13 cellular contexts compared by ENCODE assay signal in genomic region chr12:32309811-32310755, GRCh38.
DNase-seq lines count a peak whose midpoint lies in the region; ATAC-seq and TF ChIP-seq lines count a peak whose summit lies in the region.
"Had no signal": no experiment of that assay in that cellular context is flagged by ENCODE, and none has a peak within 500 bp of the region (broad histone marks: within the 10 kb centered on the region; RNA-seq: fewer than 3 reads in every experiment).

No MANE protein-coding gene starts in this region.

- WGBS in mammary epithelial cell (ENCODE audit: low coverage, missing lambda C conversion rate): 70% methylated on average over 10 of the region's 10 CpGs

- H3K4me3 Mint-ChIP-seq in MCF 10A (ENCODE audit: unreplicated experiment): no peak overlapping the region
- H3K4me3 Mint-ChIP-seq: central memory CD8-positive, alpha-beta T cell had no signal

- no peak overlapping the region for H3K27ac ChIP-seq in mammary epithelial cell (ENCODE audit: insufficient read depth, low read depth, low read length)
- peak overlapping the region; percentile 52 for H3K27ac ChIP-seq in SU-DHL-6 (ENCODE audit: low read depth, low read length)

- DNase-seq in MCF 10A (ENCODE audit: unreplicated experiment) (peak; percentile 18), mammary epithelial cell (no peak), glomerular visceral epithelial cell (ENCODE audit: extremely low spot score) (peak; percentile 35), activated gamma-delta T cell (lab: John Stamatoyannopoulos, UW) (no peak)
- DNase-seq: activated CD4-positive, alpha-beta T cell treated with anti-CD3 and anti-CD28 coated beads, Interleukin-2, amount 50 U/mL, for 1 hour; activated gamma-delta T cell treated with Interleukin-2 at 50 U/mL for 16 hours; foreskin melanocyte; Kasumi-1 had no signal

- POLR2A ChIA-PET in MCF 10A (lab: Yijun Ruan, JAX): interaction anchor here (0.6 to 2.5 kb wide), 4 partner anchors 13 to 657 kb away, joined by 3 to 13 read pairs (median 4); no protein-coding TSS in a partner anchor

- no peaks in the 10 kb centered on the region for H3K27me3 Mint-ChIP-seq in MCF 10A (ENCODE audit: insufficient read depth, unreplicated experiment)
- H3K27me3 Mint-ChIP-seq: central memory CD8-positive, alpha-beta T cell had no signal

- H3K4me1 Mint-ChIP-seq in MCF 10A (ENCODE audit: insufficient read depth, unreplicated experiment): peaks cover 7% of the 10 kb centered on the region
- H3K4me1 Mint-ChIP-seq: central memory CD8-positive, alpha-beta T cell had no signal

- BruUV-seq in MCF 10A (replicated peaks; lab: Mats Ljungman, UMichigan) (no TSS peak), mammary epithelial cell (replicated peaks; lab: Mats Ljungman, UMichigan) (no TSS peak)

- H3K4me3 ChIP-seq in mammary epithelial cell (replicated peaks in 1 of 3; ENCODE audit: insufficient read depth in 1 of 3, low read depth in 2 of 3, low read length in 3 of 3) (no peak overlapping the region), SU-DHL-6 (ENCODE audit: insufficient read depth, low read length, poor library complexity, severe bottlenecking) (no peak overlapping the region)

- peaks cover 16% of the 10 kb centered on the region for H3F3A ChIP-seq in SU-DHL-6 (ENCODE audit: insufficient read depth)

- peaks cover 18% of the 10 kb centered on the region for H3K36me3 Mint-ChIP-seq in MCF 10A (ENCODE audit: insufficient read depth, unreplicated experiment)

- H3K4me1 ChIP-seq in mammary epithelial cell (ENCODE audit: insufficient read depth, low read length): no peaks in the 10 kb centered on the region

- H4K20me1 ChIP-seq in mammary epithelial cell (ENCODE audit: insufficient read depth, low read length) (no peaks in the 10 kb centered on the region), SU-DHL-6 (ENCODE audit: low read depth, low read length) (no peaks in the 10 kb centered on the region)

- H2AFZ ChIP-seq in mammary epithelial cell (ENCODE audit: low read depth, low read length) (no peak overlapping the region), SU-DHL-6 (ENCODE audit: low read depth, low read length, severe bottlenecking) (no peak overlapping the region)

- peaks cover 3% of the 10 kb centered on the region for H3K36me3 ChIP-seq in mammary epithelial cell (ENCODE audit: insufficient read depth, low read length)
- H3K36me3 ChIP-seq in SU-DHL-6 (ENCODE audit: low read length): peaks cover 14% of the 10 kb centered on the region

- no peaks in the 10 kb centered on the region for H3K9me3 Mint-ChIP-seq in MCF 10A (ENCODE audit: unreplicated experiment)
- H3K9me3 Mint-ChIP-seq: central memory CD8-positive, alpha-beta T cell had no signal

- TF ChIP-seq CTCF in MCF 10A (IDR thresholded peaks at IDR 0.05; ENCODE audit: unreplicated experiment): no peak
- TF ChIP-seq CTCF in mammary epithelial cell (conservative IDR thresholded peaks at IDR 0.05 in 1 of 2, IDR thresholded peaks at IDR 0.05 in 1 of 2; ENCODE audit: extremely low read depth in 1 of 2, insufficient read depth in 1 of 2, low read depth in 1 of 2, low read length in 2 of 2): no peak
- no peak for TF ChIP-seq CTCF in SU-DHL-6 (IDR thresholded peaks at IDR 0.05; ENCODE audit: insufficient read depth, low read length, poor library complexity, severe bottlenecking)

- H3K4me2 ChIP-seq in mammary epithelial cell (ENCODE audit: insufficient read depth, low read depth, low read length) (no peak overlapping the region), SU-DHL-6 (ENCODE audit: low read depth, low read length, poor library complexity, severe bottlenecking) (no peak overlapping the region)

- H3K9ac ChIP-seq in mammary epithelial cell (ENCODE audit: insufficient read depth, low read length): no peak overlapping the region
- H3K9ac ChIP-seq in SU-DHL-6 (ENCODE audit: low read length): no peak overlapping the region

- H3K79me2 ChIP-seq in mammary epithelial cell (ENCODE audit: insufficient read depth, low read length) (no peaks in the 10 kb centered on the region), SU-DHL-6 (ENCODE audit: insufficient read depth, low read length) (peaks cover 15% of the 10 kb centered on the region)

- intact Hi-C loops in MCF 10A (cut with micrococcal nuclease) (loop anchor here (5.0 kb wide), 1 partner anchor 348 kb away; no protein-coding TSS in a partner anchor), mammary epithelial cell (cut with micrococcal nuclease) (loop anchor here (5.0 kb wide), 1 partner anchor 353 kb away; the partner anchor contains the start of gene RESF1)

- no peaks in the 10 kb centered on the region for H3K9me2 ChIP-seq in SU-DHL-6 (replicated peaks; ENCODE audit: insufficient read depth, low read length)

- H3K27me3 ChIP-seq in mammary epithelial cell (ENCODE audit: insufficient read depth, low read length): no peaks in the 10 kb centered on the region
- H3K27me3 ChIP-seq in SU-DHL-6 (ENCODE audit: low read length): no peaks in the 10 kb centered on the region

- in situ Hi-C loops in mammary epithelial cell (cut with MboI; ENCODE audit: low sequenced_read_pairs in 2 of 2): loop anchor here (10.0 to 25.0 kb wide), 3 partner anchors 245 to 655 kb away; partner anchors contain the start of gene ETFBKMT (in 2 of the 2)

- H3K9me3 ChIP-seq in mammary epithelial cell (replicated peaks; ENCODE audit: insufficient read depth, low read length): no peaks in the 10 kb centered on the region
- no peaks in the 10 kb centered on the region for H3K9me3 ChIP-seq in SU-DHL-6 (ENCODE audit: insufficient read depth, low read length)

- no peak overlapping the region for H3K27ac Mint-ChIP-seq in MCF 10A (ENCODE audit: low read depth, unreplicated experiment)

- dilution Hi-C loops in mammary epithelial cell (cut with HindIII; ENCODE audit: low sequenced_read_pairs): no loop called here

- CTCF ChIA-PET in MCF 10A (lab: Yijun Ruan, JAX) (interaction anchor here (0.5 to 6.0 kb wide), 19 partner anchors 13 to 970 kb away, joined by 3 to 49 read pairs (median 5); partner anchors contain the start of genes ETFBKMT and RESF1), mammary epithelial cell (lab: Charles Lee; ENCODE audit: low non-redundant PET) (no interaction called here)

- no peak for ATAC-seq in HG03196 (IDR thresholded peaks at IDR 0.05; ENCODE audit: unreplicated experiment)
- no peak for ATAC-seq in HG02798 (IDR thresholded peaks at IDR 0.05; ENCODE audit: poor library complexity, unreplicated experiment)
- ATAC-seq in GM18873 (IDR thresholded peaks at IDR 0.05; ENCODE audit: low FRiP score, unreplicated experiment): no peak

Comparison
In these comparisons a context has a peak if more than half of its experiments do, and no peak if none do; other contexts are left out.
1. DNase-seq: peak in MCF 10A (single experiment) and glomerular visceral epithelial cell (single experiment); none in mammary epithelial cell (single experiment) and activated gamma-delta T cell (single experiment).